Comparison of ENCODE assay signal across 8 cellular contexts in genomic region chr17:58416937-58417299, GRCh38. TPM values are rescaled to one million over a fixed set of nuclear protein-coding genes. Genes with fewer than 3 reads are reported as not detected.
DNase-seq lines count a peak whose midpoint lies in the region; ATAC-seq and TF ChIP-seq lines count a peak whose summit lies in the region.

No MANE protein-coding gene starts in this region.

- peak overlapping the region; percentile 71 for H3K4me2 ChIP-seq in GM23338
- H3K4me2 ChIP-seq in hepatocyte: peak overlapping the region; percentile 71

- H3K79me2 ChIP-seq in GM23338 (replicated peaks; ENCODE audit: insufficient read depth) (no peaks in the 10 kb centered on the region), hepatocyte (peaks cover 51% of the 10 kb centered on the region)

- DNase-seq in GM23338 (ENCODE audit: low spot score): peak; percentile 17
- DNase-seq in T-helper 17 cell: no peak
- no peak for DNase-seq in hepatocyte (ENCODE audit: low spot score)
- DNase-seq in prostate gland (ENCODE audit: low spot score): no peak
- DNase-seq in hypothalamus (lab: John Stamatoyannopoulos, UW): no peak
- DNase-seq in inferior parietal cortex (ENCODE audit: extremely low spot score): no peak
- DNase-seq in activated CD8-positive, alpha-beta memory T cell treated with anti-CD3 and anti-CD28 coated beads, Interleukin-2, amount 10 ng/mL, durations not matched to agents 7 days and 5 days: no peak

- H3K27ac Mint-ChIP-seq in GM23338 (peak overlapping the region; percentile 75), T-helper 17 cell (peak overlapping the region; percentile 78)
- no peak overlapping the region for H3K27ac Mint-ChIP-seq in activated CD8-positive, alpha-beta memory T cell treated with anti-CD3 and anti-CD28 coated beads, Interleukin-2, amount 10 ng/mL, durations not matched to agents 7 days and 5 days

- H3K27ac ChIP-seq in GM23338 (ENCODE audit: low read depth): no peak overlapping the region; the same call in 1 of the 2 replicates
- peak overlapping the region; percentile 89 for H3K27ac ChIP-seq in hepatocyte
- peak overlapping the region; percentile 81 to 84 for H3K27ac ChIP-seq in prostate gland

- no peaks in the 10 kb centered on the region for H3F3A ChIP-seq in GM23338 (replicated peaks; ENCODE audit: low read depth)

- H3K4me1 ChIP-seq in GM23338 (ENCODE audit: insufficient read depth): peaks cover 11% of the 10 kb centered on the region
- no peaks in the 10 kb centered on the region for H3K4me1 ChIP-seq in hepatocyte (ENCODE audit: insufficient read depth)
- H3K4me1 ChIP-seq in prostate gland (replicated peaks): no peaks in the 10 kb centered on the region

- H3K9me3 Mint-ChIP-seq in GM23338: no peaks in the 10 kb centered on the region
- H3K9me3 Mint-ChIP-seq in activated CD8-positive, alpha-beta memory T cell treated with anti-CD3 and anti-CD28 coated beads, Interleukin-2, amount 10 ng/mL, durations not matched to agents 7 days and 5 days (ENCODE audit: low read depth): no peaks in the 10 kb centered on the region

- WGBS in hepatocyte (ENCODE audit: low lambda C conversion rate, missing lambda C conversion rate): 8% methylated on average over 6 of the region's 6 CpGs
- 24% methylated on average over 6 of the region's 6 CpGs for WGBS in prostate gland

- H3K4me3 Mint-ChIP-seq in GM23338: peak overlapping the region; percentile 74
- peak overlapping the region; percentile 19 for H3K4me3 Mint-ChIP-seq in T-helper 17 cell
- H3K4me3 Mint-ChIP-seq in activated CD8-positive, alpha-beta memory T cell treated with anti-CD3 and anti-CD28 coated beads, Interleukin-2, amount 10 ng/mL, durations not matched to agents 7 days and 5 days: no peak overlapping the region

- no peaks in the 10 kb centered on the region for H3K36me3 Mint-ChIP-seq in GM23338 (ENCODE audit: low read depth)
- peaks cover 2% of the 10 kb centered on the region for H3K36me3 Mint-ChIP-seq in T-helper 17 cell (ENCODE audit: low read depth)
- H3K36me3 Mint-ChIP-seq in activated CD8-positive, alpha-beta memory T cell treated with anti-CD3 and anti-CD28 coated beads, Interleukin-2, amount 10 ng/mL, durations not matched to agents 7 days and 5 days: no peaks in the 10 kb centered on the region

- intact Hi-C loops in prostate gland (cut with DNase I): loop anchor here (5.0 kb wide), 3 partner anchors 65 to 170 kb away; partner anchors contain the start of gene SUPT4H1

- H3K27me3 ChIP-seq in GM23338 (ENCODE audit: insufficient read depth) (no peaks in the 10 kb centered on the region), hepatocyte (no peaks in the 10 kb centered on the region), prostate gland (replicated peaks; ENCODE audit: insufficient read depth) (no peaks in the 10 kb centered on the region)

- peak overlapping the region; percentile 44; the same call in 1 of the 2 replicates for H2AFZ ChIP-seq in GM23338
- peak overlapping the region; percentile 49 for H2AFZ ChIP-seq in hepatocyte

- H4K20me1 ChIP-seq in GM23338 (replicated peaks; ENCODE audit: insufficient read depth): no peaks in the 10 kb centered on the region
- H4K20me1 ChIP-seq in hepatocyte (ENCODE audit: insufficient read depth, poor library complexity, severe bottlenecking): no peaks in the 10 kb centered on the region

- H3K4me3 ChIP-seq in GM23338 (peak overlapping the region; percentile 51), hepatocyte (peak overlapping the region; percentile 62), prostate gland (peak overlapping the region; percentile 37 to 40)

- H3K9me3 ChIP-seq in T-helper 17 cell (ENCODE audit: control insufficient read depth, low read length, poor library complexity, severe bottlenecking): no peaks in the 10 kb centered on the region
- no peaks in the 10 kb centered on the region for H3K9me3 ChIP-seq in hepatocyte (ENCODE audit: low read depth)
- H3K9me3 ChIP-seq in prostate gland: no peaks in the 10 kb centered on the region

- no peak for TF ChIP-seq POLR2A in prostate gland (IDR thresholded peaks at IDR 0.05)

- no peaks in the 10 kb centered on the region for H3K9me2 ChIP-seq in GM23338 (ENCODE audit: insufficient read depth)
- no peaks in the 10 kb centered on the region for H3K9me2 ChIP-seq in hepatocyte (replicated peaks; ENCODE audit: insufficient read depth)

- TF ChIP-seq CTCF in GM23338 (conservative IDR thresholded peaks at IDR 0.05; ENCODE audit: low read depth in 2 of 2) (no peak), hepatocyte (IDR thresholded peaks at IDR 0.05; ENCODE audit: poor library complexity) (no peak), prostate gland (IDR thresholded peaks at IDR 0.05) (no peak)

- ATAC-seq in GM23338 (peak; percentile 34), T-helper 17 cell (no peak)
- ATAC-seq in activated CD4-positive, CD25-positive, alpha-beta regulatory T cell treated with anti-CD3 and anti-CD28 coated beads, Interleukin-2, amount 50 U/mL, for 24 hours: no peak
- ATAC-seq in activated CD8-positive, alpha-beta memory T cell treated with anti-CD3 and anti-CD28 coated beads, Interleukin-2, amount 10 ng/mL, durations not matched to agents 7 days and 5 days: no peak

- CTCF ChIA-PET in activated CD8-positive, alpha-beta memory T cell treated with anti-CD3 and anti-CD28 coated beads, Interleukin-2, amount 10 ng/mL, durations not matched to agents 7 days and 5 days (lab: Charles Lee): interaction anchor here (0.7 to 1.9 kb wide), 20 partner anchors 9 to 217 kb away, joined by 3 to 20 read pairs (median 5); partner anchors contain the start of gene SUPT4H1

- no peaks in the 10 kb centered on the region for H3K27me3 Mint-ChIP-seq in GM23338 (ENCODE audit: insufficient read depth, low read depth, poor library complexity)
- H3K27me3 Mint-ChIP-seq in T-helper 17 cell: no peaks in the 10 kb centered on the region
- H3K27me3 Mint-ChIP-seq in activated CD8-positive, alpha-beta memory T cell treated with anti-CD3 and anti-CD28 coated beads, Interleukin-2, amount 10 ng/mL, durations not matched to agents 7 days and 5 days: peaks cover 2% of the 10 kb centered on the region

- H3K36me3 ChIP-seq in GM23338 (ENCODE audit: insufficient read depth) (no peaks in the 10 kb centered on the region), hepatocyte (replicated peaks; ENCODE audit: insufficient read depth, low read depth) (no peaks in the 10 kb centered on the region), prostate gland (no peaks in the 10 kb centered on the region)

- H3K4me1 Mint-ChIP-seq in GM23338 (peaks cover 26% of the 10 kb centered on the region), T-helper 17 cell (peaks cover 9% of the 10 kb centered on the region)
- H3K4me1 Mint-ChIP-seq in activated CD8-positive, alpha-beta memory T cell treated with anti-CD3 and anti-CD28 coated beads, Interleukin-2, amount 10 ng/mL, durations not matched to agents 7 days and 5 days: peaks cover 30% of the 10 kb centered on the region

TF ChIP-seq in GM23338, 12 proteins besides CTCF, POLR2A, EP300 and RAD21 (continues in another document):
- TF ChIP-seq ZNF114 (CRISPR knock-in tag; IDR thresholded peaks at IDR 0.05): no peak
- TF ChIP-seq ETS1 (IDR thresholded peaks at IDR 0.05): no peak
- no peak for TF ChIP-seq EZH2 (IDR thresholded peaks at IDR 0.05; ENCODE audit: low read depth, unreplicated experiment)
- TF ChIP-seq POLR2AphosphoS5 (IDR thresholded peaks at IDR 0.05; ENCODE audit: low read depth): no peak

RNA-seq across cellular contexts. Expression of gene RNF43, which starts 0.4 kb away (rescaled TPM):
- total RNA-seq in GM23338 (2014; rRNA removed; shearing (Covaris generic)): 0.62 and 2.2 TPM in 2 replicates
- polyA plus RNA-seq in GM23338 (2016; fragmentation: Nextera tagmentation; extraction: Ambion mirVana) (0.58 and 0.66 TPM in 2 replicates), hepatocyte (7.9 and 12.4 TPM in 2 replicates)
- total RNA-seq in T-helper 17 cell (under 1 TPM; 0.57 to 0.94 TPM), hepatocyte (6.5 and 10.1 TPM in 2 replicates), prostate gland (10 to 100 TPM; 29.3 to 31.9 TPM)
- under 1 TPM; 0.23 to 0.52 TPM for total RNA-seq in activated CD8-positive, alpha-beta memory T cell treated with anti-CD3 and anti-CD28 coated beads, Interleukin-2, amount 10 ng/mL, durations not matched to agents 7 days and 5 days
